23 cellular contexts compared by ENCODE assay signal in genomic region chr12:104909761-104910160, GRCh38. TPM values are rescaled to one million over a fixed set of nuclear protein-coding genes. Genes with fewer than 3 reads are reported as not detected.
DNase-seq lines count a peak whose midpoint lies in the region; ATAC-seq and TF ChIP-seq lines count a peak whose summit lies in the region.
"Had no signal": no experiment of that assay in that cellular context is flagged by ENCODE, and none has a peak within 500 bp of the region (broad histone marks: within the 10 kb centered on the region; RNA-seq: fewer than 3 reads in every experiment).

No MANE protein-coding gene starts in this region.

- H3K36me3 ChIP-seq in suprapubic skin: no peaks in the 10 kb centered on the region
- H3K36me3 ChIP-seq: gastrocnemius medialis, right atrium auricular region had no signal

- H3K4me3 ChIP-seq in suprapubic skin: no peak overlapping the region
- H3K4me3 ChIP-seq: gastrocnemius medialis, right atrium auricular region had no signal

- no peak for TF ChIP-seq EP300 in suprapubic skin (IDR thresholded peaks at IDR 0.05)

- 55% methylated on average over 2 of the region's 2 CpGs for WGBS in suprapubic skin

- peaks cover 9% of the 10 kb centered on the region for H3K36me3 Mint-ChIP-seq in chondrocyte (ENCODE audit: low read depth)
- H3K36me3 Mint-ChIP-seq: activated CD4-positive, alpha-beta memory T cell treated with anti-CD3 and anti-CD28 coated beads for 36 hours; activated naive CD8-positive, alpha-beta T cell treated with anti-CD3 and anti-CD28 coated beads, Interleukin-2, amount 10 ng/mL, durations not matched to agents 7 days and 5 days; CD4-positive, alpha-beta memory T cell; memory B cell; WTC11 had no signal

- H3K27ac Mint-ChIP-seq in chondrocyte (ENCODE audit: unreplicated experiment): peak overlapping the region; percentile 63
- H3K27ac Mint-ChIP-seq: activated CD4-positive, alpha-beta memory T cell treated with anti-CD3 and anti-CD28 coated beads for 36 hours; activated naive CD8-positive, alpha-beta T cell treated with anti-CD3 and anti-CD28 coated beads, Interleukin-2, amount 10 ng/mL, durations not matched to agents 7 days and 5 days; CD4-positive, alpha-beta memory T cell; HFFc6; memory B cell; WTC11 had no signal

- H3K9me3 ChIP-seq in suprapubic skin: no peaks in the 10 kb centered on the region
- H3K9me3 ChIP-seq: gastrocnemius medialis, right atrium auricular region had no signal

- H3K4me1 ChIP-seq in suprapubic skin: peaks cover 3% of the 10 kb centered on the region
- H3K4me1 ChIP-seq: gastrocnemius medialis, right atrium auricular region had no signal

- no peak overlapping the region for H3K4me3 Mint-ChIP-seq in chondrocyte (ENCODE audit: unreplicated experiment)
- H3K4me3 Mint-ChIP-seq: activated CD4-positive, alpha-beta memory T cell treated with anti-CD3 and anti-CD28 coated beads for 36 hours; activated naive CD8-positive, alpha-beta T cell treated with anti-CD3 and anti-CD28 coated beads, Interleukin-2, amount 10 ng/mL, durations not matched to agents 7 days and 5 days; CD4-positive, alpha-beta memory T cell; HFFc6; memory B cell; WTC11 had no signal

- no peak for ATAC-seq in HG03565 (IDR thresholded peaks at IDR 0.05; ENCODE audit: unreplicated experiment)
- no peak for ATAC-seq in HG02588 (IDR thresholded peaks at IDR 0.05; ENCODE audit: unreplicated experiment)
- ATAC-seq: WTC11 had no signal

- H3K27me3 Mint-ChIP-seq in chondrocyte (ENCODE audit: low read depth): no peaks in the 10 kb centered on the region
- H3K27me3 Mint-ChIP-seq: activated CD4-positive, alpha-beta memory T cell treated with anti-CD3 and anti-CD28 coated beads for 36 hours; CD4-positive, alpha-beta memory T cell; memory B cell had no signal

- H3K27ac ChIP-seq in suprapubic skin: peak overlapping the region; percentile 66
- H3K27ac ChIP-seq: gastrocnemius medialis, KMS-11, right atrium auricular region had no signal

- H3K27me3 ChIP-seq in suprapubic skin: no peaks in the 10 kb centered on the region
- H3K27me3 ChIP-seq: gastrocnemius medialis, right atrium auricular region had no signal

- H3K9me3 Mint-ChIP-seq in chondrocyte (ENCODE audit: low read depth): no peaks in the 10 kb centered on the region
- H3K9me3 Mint-ChIP-seq: activated CD4-positive, alpha-beta memory T cell treated with anti-CD3 and anti-CD28 coated beads for 36 hours; activated naive CD8-positive, alpha-beta T cell treated with anti-CD3 and anti-CD28 coated beads, Interleukin-2, amount 10 ng/mL, durations not matched to agents 7 days and 5 days; CD4-positive, alpha-beta memory T cell; HFFc6; memory B cell; WTC11 had no signal

- TF ChIP-seq CTCF in chondrocyte (IDR thresholded peaks at IDR 0.05) (no peak), suprapubic skin (IDR thresholded peaks at IDR 0.05) (no peak)

- DNase-seq in M059J (ENCODE audit: low read depth): peak; percentile 12
- no peak for DNase-seq in chondrocyte (ENCODE audit: low spot score)
- peak; percentile 89 for DNase-seq in iris pigment epithelial cell (ENCODE audit: low read depth)
- no peak for DNase-seq in suprapubic skin (ENCODE audit: low spot score in 2 of 2)
- DNase-seq in CD1c-positive myeloid dendritic cell (ENCODE audit: extremely low spot score): no peak
- DNase-seq in iPS-NIHi7 (ENCODE audit: extremely low spot score): no peak
- DNase-seq: activated CD4-positive, alpha-beta memory T cell treated with anti-CD3 and anti-CD28 coated beads for 36 hours; activated effector memory CD4-positive, alpha-beta T cell treated with Interleukin-2 at 50 U/mL for 16 hours; activated naive CD8-positive, alpha-beta T cell treated with anti-CD3 and anti-CD28 coated beads, Interleukin-2, amount 10 ng/mL, durations not matched to agents 7 days and 5 days; CD4-positive, alpha-beta memory T cell; dermis blood vessel endothelial cell; gastrocnemius medialis; NCI-H187; NCI-H748 treated with DMSO at 0.1 percent for 48 hours; stimulated activated CD4-positive, alpha-beta T cell treated with anti-CD3 and anti-CD28 coated beads, Interleukin-15, amount 100 ng/mL, for 24 hours; T-helper 9 cell had no signal

- peaks cover 10% of the 10 kb centered on the region for H3K4me1 Mint-ChIP-seq in chondrocyte (ENCODE audit: low read depth)
- H3K4me1 Mint-ChIP-seq: activated naive CD8-positive, alpha-beta T cell treated with anti-CD3 and anti-CD28 coated beads, Interleukin-2, amount 10 ng/mL, durations not matched to agents 7 days and 5 days; CD4-positive, alpha-beta memory T cell; memory B cell had no signal

- no peak for TF ChIP-seq POLR2A in suprapubic skin (IDR thresholded peaks at IDR 0.05)

RNA-seq across cellular contexts. Expression of gene SLC41A2, which starts 48.3 kb away (rescaled TPM):
- 19.0 and 21.3 TPM in 2 replicates for total RNA-seq in M059J (2014; rRNA removed; shearing (Covaris generic))
- total RNA-seq in chondrocyte: 46.0 to 54.6 TPM (median 46.8 TPM) in 3 replicates
- total RNA-seq in suprapubic skin: 10 to 100 TPM in 1 of 4 donors, 1 to 10 TPM in 3; 1.8 to 14.6 (median 6.6) TPM

Comparison
In these comparisons a context has a peak if more than half of its experiments do, and no peak if none do; other contexts are left out.
1. DNase-seq: peak in M059J (single experiment) and iris pigment epithelial cell (single experiment); none in chondrocyte (single experiment), suprapubic skin (0 of 2), CD1c-positive myeloid dendritic cell (single experiment) and iPS-NIHi7 (single experiment).